13 cellular contexts compared by ENCODE assay signal in genomic region chr6:10556496-10557391, GRCh38. TPM values are rescaled to one million over a fixed set of nuclear protein-coding genes. Genes with fewer than 3 reads are reported as not detected.
DNase-seq lines count a peak whose midpoint lies in the region; FAIRE-seq and TF ChIP-seq lines count a peak whose summit lies in the region.
"Had no signal": no experiment of that assay in that cellular context is flagged by ENCODE, and none has a peak within 500 bp of the region (broad histone marks: within the 10 kb centered on the region; RNA-seq: fewer than 3 reads in every experiment).

No MANE protein-coding gene starts in this region.

- DNase-seq in NCI-H1417 (lab: John Stamatoyannopoulos, UW) (peak in 2 of 3 experiments; percentile 63 to 78), NCI-H1417 treated with DMSO at 0.1 percent for 48 hours (lab: John Stamatoyannopoulos, UW) (no peak), lung microvascular endothelial cell (ENCODE audit: low read depth in 2 of 2) (peak; percentile 19 to 74), GM19239 (ENCODE audit: insufficient read length, low spot score) (no peak), GM12891 (ENCODE audit: insufficient read length, low spot score) (no peak), dedifferentiated amniotic fluid mesenchymal stem cell (ENCODE audit: extremely low spot score) (no peak)
- DNase-seq: activated naive CD8-positive, alpha-beta T cell treated with anti-CD3 and anti-CD28 coated beads, Interleukin-2, amount 10 ng/mL, durations not matched to agents 7 days and 5 days; NCI-H1436 treated with DMSO at 0.1 percent for 48 hours had no signal

- peak overlapping the region in 3 of 5 donors; percentile 59 to 65 (median 59) for H3K4me3 ChIP-seq in subcutaneous abdominal adipose tissue (ENCODE audit: low read depth in 1 of 5, low read length in 5 of 5)

- no peaks in the 10 kb centered on the region for H3K36me3 ChIP-seq in subcutaneous abdominal adipose tissue (ENCODE audit: control insufficient read depth in 5 of 5, insufficient read depth in 5 of 5, low read length in 5 of 5)

- no peaks in the 10 kb centered on the region for H3K9me3 ChIP-seq in subcutaneous abdominal adipose tissue (ENCODE audit: control insufficient read depth in 5 of 5, low read length in 5 of 5)
- H3K9me3 ChIP-seq: testis had no signal

- H3K27me3 ChIP-seq in subcutaneous abdominal adipose tissue (ENCODE audit: control insufficient read depth in 5 of 5, insufficient read depth in 4 of 5, low read length in 5 of 5) = peaks cover 0 to 5% (median 0%) of the 10 kb centered on the region in 5 donors
- H3K27me3 ChIP-seq: testis had no signal

- TF ChIP-seq POLR2A in GM12891 (IDR thresholded peaks at IDR 0.05; ENCODE audit: low read depth, low read length) = no peak

- H3K27ac ChIP-seq in cingulate gyrus (ENCODE audit: low read depth, low read length) (peak overlapping the region; percentile 49), subcutaneous abdominal adipose tissue (ENCODE audit: low read depth, low read length) (no peak overlapping the region)
- H3K27ac ChIP-seq: 22Rv1, testis had no signal

- no peak for FAIRE-seq in GM19239 (lab: Jason Lieb, UNC)
- FAIRE-seq in GM12891 (lab: Jason Lieb, UNC) = no peak
- FAIRE-seq: RCC 7860 had no signal

- H3K4me1 ChIP-seq in subcutaneous abdominal adipose tissue (ENCODE audit: control insufficient read depth in 5 of 5, insufficient read depth in 5 of 5, low read length in 5 of 5) = peaks cover 0 to 19% (median 13%) of the 10 kb centered on the region in 5 donors

- H3K9ac ChIP-seq in subcutaneous abdominal adipose tissue (ENCODE audit: low read length in 5 of 5) = peak overlapping the region in 1 of 5 donors; percentile 69

TF ChIP-seq in GM12891, 5 proteins besides CTCF, POLR2A, EP300 and RAD21:
- TF ChIP-seq PAX5 (IDR thresholded peaks at IDR 0.05; ENCODE audit: insufficient read depth, low read length, severe bottlenecking) (no peak), POU2F2 (IDR thresholded peaks at IDR 0.05; ENCODE audit: low read depth, low read length) (no peak), TAF1 (IDR thresholded peaks at IDR 0.05; ENCODE audit: low read depth, low read length) (no peak), SPI1 (IDR thresholded peaks at IDR 0.05; ENCODE audit: low read depth, low read length) (no peak), POLR2AphosphoS5 (IDR thresholded peaks at IDR 0.05; ENCODE audit: low read depth, low read length) (no peak)

RNA-seq across cellular contexts. Expression of gene GCNT2, which starts 35.6 kb away (rescaled TPM):
- total RNA-seq in lung microvascular endothelial cell = 41.2 and 58.9 TPM in 2 replicates
- 6.2 TPM for polyA plus RNA-seq in GM12891 (2012; ENCODE audit: low read depth, missing spikeins)

Comparison
In these comparisons a context has a peak if more than half of its experiments do, and no peak if none do; other contexts are left out.
1. DNase-seq: peak in NCI-H1417 (2 of 3) and lung microvascular endothelial cell (2 of 2); none in NCI-H1417 treated with DMSO at 0.1 percent for 48 hours (single experiment), GM19239 (single experiment), GM12891 (single experiment) and dedifferentiated amniotic fluid mesenchymal stem cell (single experiment).